Comparison of ENCODE assay signal across 26 cellular contexts in the genomic region with DNA sequence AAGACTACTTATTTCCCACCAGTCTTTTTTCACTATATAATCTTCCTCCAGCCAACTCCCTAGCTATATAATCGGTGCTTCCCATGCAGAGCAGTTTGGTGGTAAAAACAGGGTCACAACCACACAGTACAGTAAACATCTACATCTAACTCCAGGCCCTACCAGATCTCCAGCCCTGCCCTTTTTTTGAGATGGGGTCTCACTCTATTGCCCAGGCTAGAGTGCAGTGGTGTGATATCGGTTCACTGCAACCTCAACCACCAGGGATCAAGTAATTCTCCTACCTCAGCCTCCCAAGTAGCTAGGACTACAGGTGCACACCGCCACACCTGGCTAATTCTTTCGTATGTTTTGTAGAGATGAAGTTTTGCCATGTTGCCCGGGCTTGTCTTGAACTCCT.
"Had no signal": no experiment of that assay in that cellular context is flagged by ENCODE, and none has a peak within 500 bp of the region (broad histone marks: within the 10 kb centered on the region; RNA-seq: fewer than 3 reads in every experiment).

No MANE protein-coding gene starts in this region.

- H3K27ac ChIP-seq: stomach, suprapubic skin, testis, thoracic aorta, thyroid gland, tibial artery, tibial nerve, transverse colon, upper lobe of left lung, uterus, vagina had no signal

- H3K27me3 ChIP-seq: stomach, testis, thyroid gland, tibial artery, tibial nerve, transverse colon, upper lobe of left lung, uterus, vagina had no signal

- H3K36me3 ChIP-seq: stomach, suprapubic skin, thoracic aorta, thyroid gland, tibial artery, tibial nerve, transverse colon, upper lobe of left lung, uterus, vagina had no signal

- H3K9me3 ChIP-seq: stomach, suprapubic skin, testis, thoracic aorta, thyroid gland, tibial artery, tibial nerve, transverse colon, upper lobe of left lung, uterus, vagina had no signal

- H3K4me3 ChIP-seq: stomach, suprapubic skin, testis, thoracic aorta, thyroid gland, tibial artery, tibial nerve, transverse colon, upper lobe of left lung, uterus, vagina had no signal

- H3K4me1 ChIP-seq: suprapubic skin, uterus had no signal

- ATAC-seq: stimulated activated effector memory CD8-positive, alpha-beta T cell treated with anti-CD3 and anti-CD28 coated beads, Interleukin-12 subunit alpha, Interleukin-12 subunit beta, amount 100 ng/mL, for 72 hours; stimulated activated memory B cell treated with anti-CD40 and anti-IgM and Interleukin-4, amounts not matched to agents 10 μg/mL and 1 μg/mL and 100 μg/mL, for 72 hours; stimulated activated naive B cell treated with anti-CD40 and anti-IgM and Interleukin-4, amounts not matched to agents 10 μg/mL and 1 μg/mL and 100 μg/mL, for 72 hours; stimulated activated naive CD8-positive, alpha-beta T cell treated with anti-CD3 and anti-CD28 coated beads, Interleukin-15, amount 100 ng/mL, for 72 hours; stimulated activated naive CD8-positive, alpha-beta T cell treated with anti-CD3 and anti-CD28 coated beads, Interleukin-15, Interleukin-2, amounts not matched to agents 100 U/mL and 50 U/mL, for 24 hours had no signal

- DNase-seq: stimulated activated CD4-positive, alpha-beta T cell treated with anti-CD3 and anti-CD28 coated beads, Interleukin-2, amount 100 ng/mL, for 24 hours; stimulated activated CD4-positive, alpha-beta T cell treated with anti-CD3 and anti-CD28 coated beads, Interleukin-2, amount 100 ng/mL, for 48 hours; stimulated activated CD4-positive, alpha-beta T cell treated with anti-CD3 and anti-CD28 coated beads, Interleukin-4, amount 100 ng/mL, for 1 hour; stimulated activated CD4-positive, alpha-beta T cell treated with anti-CD3 and anti-CD28 coated beads, Interleukin-4, amount 100 ng/mL, for 24 hours; stimulated activated CD4-positive, alpha-beta T cell treated with anti-CD3 and anti-CD28 coated beads, Interleukin-4, amount 100 ng/mL, for 4 hours; stimulated activated CD8-positive, alpha-beta memory T cell treated with anti-CD3 and anti-CD28 coated beads, Interleukin-4, amount 100 ng/mL, for 48 hours; stimulated activated naive B cell treated with anti-CD40 and anti-IgM and Interleukin-4, amounts not matched to agents 10 μg/mL and 1 μg/mL and 100 μg/mL, for 72 hours; stimulated activated naive CD4-positive, alpha-beta T cell; stimulated activated naive CD4-positive, alpha-beta T cell treated with Interleukin-2 at 50 U/mL for 16 hours; stimulated activated naive CD8-positive, alpha-beta T cell treated with anti-CD3 and anti-CD28 coated beads, Interleukin-15, amount 100 ng/mL, for 72 hours; stimulated activated naive CD8-positive, alpha-beta T cell treated with anti-CD3 and anti-CD28 coated beads, Interleukin-15, Interleukin-2, amounts not matched to agents 100 U/mL and 50 U/mL, for 24 hours; stomach; substantia nigra; testis; thyroid gland; transverse colon; trophoblast cell; upper lobe of left lung; uterus had no signal
